8 cellular contexts compared by ENCODE assay signal in the genomic region with DNA sequence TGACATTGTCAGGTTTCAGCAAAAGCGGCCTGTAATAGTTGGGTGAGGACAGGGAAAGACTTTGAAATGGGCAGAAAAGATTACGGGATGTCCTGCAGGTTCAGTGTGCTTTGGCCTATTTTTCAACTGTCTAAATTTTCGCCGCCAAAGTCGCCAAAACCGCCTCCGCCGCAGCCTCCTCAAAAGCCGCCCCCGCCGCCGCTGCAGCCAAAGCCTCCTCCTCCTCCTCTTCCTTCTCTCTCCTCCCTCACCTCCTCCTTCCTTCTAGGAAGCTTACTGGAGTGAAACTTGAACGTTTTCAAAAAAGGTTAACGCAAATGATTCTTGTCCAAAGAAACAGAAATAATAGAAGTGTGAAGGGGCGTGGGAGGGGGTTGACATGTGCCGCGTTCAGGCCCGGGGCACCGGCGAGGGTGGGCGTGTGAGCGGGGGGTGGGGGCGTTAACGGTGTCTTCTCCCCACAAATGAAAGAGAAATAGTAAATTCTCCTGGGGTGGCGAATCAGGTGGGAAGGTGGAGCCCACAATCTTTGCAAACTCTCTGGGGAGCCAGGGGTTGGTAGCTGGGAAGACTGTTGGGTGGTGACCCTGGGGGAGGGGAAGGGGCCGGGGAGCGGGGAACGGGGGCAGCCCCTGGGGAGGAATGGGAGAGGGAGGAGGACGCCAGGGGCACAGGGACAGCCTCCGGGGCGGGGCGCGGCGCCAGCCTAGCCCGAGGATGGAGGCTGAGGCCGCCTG. TPM values are rescaled to one million over a fixed set of nuclear protein-coding genes. Genes with fewer than 3 reads are reported as not detected.
DNase-seq lines count a peak whose midpoint lies in the region; TF ChIP-seq lines count a peak whose summit lies in the region.
"Not testable (repeated sequence)": the region's sequence is repeated elsewhere in the genome, so short reads cannot be mapped to it uniquely, and the experiment has no call there.

No MANE protein-coding gene starts in this region.

- TF ChIP-seq CTCF in HEK293 (tag by site-specific recombination; IDR thresholded peaks at IDR 0.05); RWPE1 (conservative IDR thresholded peaks at IDR 0.05; ENCODE audit: low read depth); testis (IDR thresholded peaks at IDR 0.05): not testable (repeated sequence)

- peaks cover 16 to 32% (median 22%) of the 10 kb centered on the region in 11 experiments; a peak in 21 of 22 replicates for H3K27me3 ChIP-seq in BLaER1 treated with 17β-estradiol and CSF1 and Interleukin-3, amounts not matched to agents 10 nM and 100 nM
- H3K27me3 ChIP-seq in effector memory CD4-positive, alpha-beta T cell (replicated peaks; ENCODE audit: control insufficient read depth, insufficient read depth, low read length, poor library complexity, severe bottlenecking); iPS-15b (ENCODE audit: control insufficient read depth, insufficient read depth, low read length); testis: not testable (repeated sequence)
- peaks cover 29% of the 10 kb centered on the region for H3K27me3 ChIP-seq in neuron (ENCODE audit: insufficient read depth, low read length)

- peak overlapping the region; percentile 91 to 100 (median 98) for H3K4me2 ChIP-seq in BLaER1 treated with 17β-estradiol and CSF1 and Interleukin-3, amounts not matched to agents 10 nM and 100 nM

- intact Hi-C loops in activated T-helper 2 cell treated with anti-CD3 and anti-CD28 coated beads, Interferon-gamma antibody, Interleukin-2, Interleukin-4, amounts not matched to agents 10 μg/mL and 5 μg/mL and 100 μg/mL, durations not matched to agents 14 hours and 24 hours and 36 hours (cut with micrococcal nuclease) = loop anchor here (2.0 kb wide), 1 partner anchor 45 kb away; no protein-coding TSS in a partner anchor
- intact Hi-C loops in testis (cut with DNase I; ENCODE audit: low total_unique reads) = not testable (repeated sequence)

- DNase-seq in RWPE1 (ENCODE audit: low spot score); activated T-helper 2 cell treated with anti-CD3 and anti-CD28 coated beads, Interferon-gamma antibody, Interleukin-2, Interleukin-4, amounts not matched to agents 10 μg/mL and 5 μg/mL and 100 μg/mL, durations not matched to agents 14 hours and 24 hours and 36 hours (ENCODE audit: low spot score); effector memory CD4-positive, alpha-beta T cell: not testable (repeated sequence)
- peak; percentile 43 for DNase-seq in testis

- H3K27ac Mint-ChIP-seq in activated T-helper 2 cell treated with anti-CD3 and anti-CD28 coated beads, Interferon-gamma antibody, Interleukin-2, Interleukin-4, amounts not matched to agents 10 μg/mL and 5 μg/mL and 100 μg/mL, durations not matched to agents 14 hours and 24 hours and 36 hours = not testable (repeated sequence)

- peaks cover 7 to 38% (median 15%) of the 10 kb centered on the region in 10 experiments; a peak in 18 of 20 replicates for H3K4me1 ChIP-seq in BLaER1 treated with 17β-estradiol and CSF1 and Interleukin-3, amounts not matched to agents 10 nM and 100 nM
- not testable (repeated sequence) for H3K4me1 ChIP-seq in HEK293 (ENCODE audit: control insufficient read depth, insufficient read depth, low read length); effector memory CD4-positive, alpha-beta T cell (ENCODE audit: control insufficient read depth, insufficient read depth, low read length, poor library complexity, severe bottlenecking); iPS-15b (ENCODE audit: control insufficient read depth, insufficient read depth, low read length); neuron (ENCODE audit: insufficient read depth, low read length); testis

- not testable (repeated sequence) for H3K36me3 Mint-ChIP-seq in activated T-helper 2 cell treated with anti-CD3 and anti-CD28 coated beads, Interferon-gamma antibody, Interleukin-2, Interleukin-4, amounts not matched to agents 10 μg/mL and 5 μg/mL and 100 μg/mL, durations not matched to agents 14 hours and 24 hours and 36 hours (ENCODE audit: low read depth)

- not testable (repeated sequence) for H3K9me3 Mint-ChIP-seq in activated T-helper 2 cell treated with anti-CD3 and anti-CD28 coated beads, Interferon-gamma antibody, Interleukin-2, Interleukin-4, amounts not matched to agents 10 μg/mL and 5 μg/mL and 100 μg/mL, durations not matched to agents 14 hours and 24 hours and 36 hours

- not testable (repeated sequence) for TF ChIP-seq POLR2A in testis (IDR thresholded peaks at IDR 0.05)

- peak overlapping the region; percentile 69 to 80 (median 74) for H3K4me3 ChIP-seq in BLaER1 treated with 17β-estradiol and CSF1 and Interleukin-3, amounts not matched to agents 10 nM and 100 nM
- not testable (repeated sequence) for H3K4me3 ChIP-seq in HEK293 (ENCODE audit: low read depth, low read length)
- H3K4me3 ChIP-seq in effector memory CD4-positive, alpha-beta T cell (ENCODE audit: insufficient read depth, low read depth, low read length, poor library complexity, severe bottlenecking) = peak overlapping the region; percentile 48
- H3K4me3 ChIP-seq in iPS-15b (ENCODE audit: low read depth, low read length) = peak overlapping the region; percentile 35
- H3K4me3 ChIP-seq in neuron (ENCODE audit: low read length) = peak overlapping the region; percentile 51
- peak overlapping the region; percentile 55 to 71 for H3K4me3 ChIP-seq in testis

- peak overlapping the region; percentile 75 for H3K4me3 Mint-ChIP-seq in activated T-helper 2 cell treated with anti-CD3 and anti-CD28 coated beads, Interferon-gamma antibody, Interleukin-2, Interleukin-4, amounts not matched to agents 10 μg/mL and 5 μg/mL and 100 μg/mL, durations not matched to agents 14 hours and 24 hours and 36 hours (ENCODE audit: low read depth)

- not testable (repeated sequence) for H2AFZ ChIP-seq in neuron (ENCODE audit: low read depth, low read length)

- POLR2A ChIA-PET in HEK293 (lab: Yijun Ruan, JAX) = interaction anchor here (0.6 to 0.9 kb wide), 7 partner anchors 15 to 44 kb away, joined by 3 to 11 read pairs (median 4); no protein-coding TSS in a partner anchor
- POLR2A ChIA-PET in RWPE1 (lab: Yijun Ruan, JAX; ENCODE audit: low non-redundant PET) = not testable (repeated sequence)

- H3K9me3 ChIP-seq in BLaER1 treated with 17β-estradiol and CSF1 and Interleukin-3, amounts not matched to agents 10 nM and 100 nM (replicated peaks in 1 of 11); HEK293 (ENCODE audit: control insufficient read depth, insufficient read depth, low read depth, low read length); effector memory CD4-positive, alpha-beta T cell (ENCODE audit: control insufficient read depth, low read length); iPS-15b (ENCODE audit: control insufficient read depth, insufficient read depth, low read length); neuron (ENCODE audit: low read length); testis: not testable (repeated sequence)

- not testable (repeated sequence) for H3K36me3 ChIP-seq in BLaER1 treated with 17β-estradiol and CSF1 and Interleukin-3, amounts not matched to agents 10 nM and 100 nM; HEK293 (ENCODE audit: control insufficient read depth in 2 of 2, insufficient read depth in 1 of 2, low read length in 2 of 2); effector memory CD4-positive, alpha-beta T cell (ENCODE audit: control insufficient read depth, insufficient read depth, low read length); iPS-15b (ENCODE audit: control insufficient read depth, insufficient read depth, low read length); neuron (ENCODE audit: insufficient read depth, low read length); testis (ENCODE audit: low read depth, missing control alignments)

- CTCF ChIA-PET in HEK293 (lab: Yijun Ruan, JAX) = interaction anchor here (0.7 kb wide), 1 partner anchor 696 kb away, joined by 4 read pairs; no protein-coding TSS in a partner anchor
- CTCF ChIA-PET in RWPE1 (lab: Yijun Ruan, JAX) = not testable (repeated sequence)

- H4K20me1 ChIP-seq in BLaER1 treated with 17β-estradiol and CSF1 and Interleukin-3, amounts not matched to agents 10 nM and 100 nM = not testable (repeated sequence)

- peak overlapping the region in 1 of 11 experiments; percentile 65; a peak in 2 of 22 replicates for H3K27ac ChIP-seq in BLaER1 treated with 17β-estradiol and CSF1 and Interleukin-3, amounts not matched to agents 10 nM and 100 nM
- not testable (repeated sequence) for H3K27ac ChIP-seq in HEK293 (ENCODE audit: extremely low read depth, low read depth, low read length); effector memory CD4-positive, alpha-beta T cell (ENCODE audit: insufficient read depth, low read length, poor library complexity, severe bottlenecking); testis
- peak overlapping the region; percentile 66 for H3K27ac ChIP-seq in RWPE1

- peaks cover 39% of the 10 kb centered on the region for H3K27me3 Mint-ChIP-seq in activated T-helper 2 cell treated with anti-CD3 and anti-CD28 coated beads, Interferon-gamma antibody, Interleukin-2, Interleukin-4, amounts not matched to agents 10 μg/mL and 5 μg/mL and 100 μg/mL, durations not matched to agents 14 hours and 24 hours and 36 hours (ENCODE audit: low read depth)

- H3K4me1 Mint-ChIP-seq in activated T-helper 2 cell treated with anti-CD3 and anti-CD28 coated beads, Interferon-gamma antibody, Interleukin-2, Interleukin-4, amounts not matched to agents 10 μg/mL and 5 μg/mL and 100 μg/mL, durations not matched to agents 14 hours and 24 hours and 36 hours (ENCODE audit: low read depth) = not testable (repeated sequence)

- H3K9ac ChIP-seq in BLaER1 treated with 17β-estradiol and CSF1 and Interleukin-3, amounts not matched to agents 10 nM and 100 nM = peak overlapping the region in 10 of 11 experiments; percentile 57 to 81 (median 76); a peak in 15 of 22 replicates
- not testable (repeated sequence) for H3K9ac ChIP-seq in iPS-15b (ENCODE audit: low read depth, low read length)

- 4 to 10% methylated on average over 24 to 28 of the region's 36 CpGs for WGBS in testis, 2 donors

TF ChIP-seq in HEK293, 187 proteins besides CTCF, POLR2A, EP300 and RAD21:
- peak; percentile 91 for TF ChIP-seq ZFHX2 (tag by site-specific recombination; conservative IDR thresholded peaks at IDR 0.05)
- peak; percentile 85 for TF ChIP-seq EGR2 (tag by site-specific recombination; IDR thresholded peaks at IDR 0.05; ENCODE audit: low read depth)

RNA-seq across cellular contexts. Expression of a gene that starts 6.6 kb away (rescaled TPM):
- not detected in 2 replicates for total RNA-seq in activated T-helper 2 cell treated with anti-CD3 and anti-CD28 coated beads, Interferon-gamma antibody, Interleukin-2, Interleukin-4, amounts not matched to agents 10 μg/mL and 5 μg/mL and 100 μg/mL, durations not matched to agents 14 hours and 24 hours and 36 hours
- total RNA-seq in testis = 1 to 10 TPM; 3.6 to 4.3 TPM
- polyA plus RNA-seq in testis (ENCODE audit: insufficient read depth, low read depth, low replicate concordance) = 3.0 TPM
